Comparison of ENCODE assay signal across 11 cellular contexts in genomic region chr14:54570651-54571415, GRCh38. TPM values are rescaled to one million over a fixed set of nuclear protein-coding genes. Genes with fewer than 3 reads are reported as not detected.
DNase-seq lines count a peak whose midpoint lies in the region; ATAC-seq and TF ChIP-seq lines count a peak whose summit lies in the region.
"Had no signal": no experiment of that assay in that cellular context is flagged by ENCODE, and none has a peak within 500 bp of the region (broad histone marks: within the 10 kb centered on the region; RNA-seq: fewer than 3 reads in every experiment).

No MANE protein-coding gene starts in this region.

- H2BK5ac ChIP-seq in mesendoderm (ENCODE audit: low read length): no peak overlapping the region

- DNase-seq in HFF-Myc (ENCODE audit: extremely low read depth, low read depth): no peak
- DNase-seq in astrocyte of the cerebellum (ENCODE audit: low read depth): peak; percentile 40
- peak; percentile 38 for DNase-seq in glomerular visceral epithelial cell (ENCODE audit: extremely low spot score)
- no peak for DNase-seq in transverse colon
- DNase-seq in Peyer's patch: no peak
- DNase-seq in mesendoderm: no peak
- DNase-seq: activated CD4-positive, alpha-beta T cell treated with anti-CD3 and anti-CD28 coated beads for 1 hour; activated naive CD4-positive, alpha-beta T cell treated with anti-CD3 and anti-CD28 coated beads, Interleukin-2, amount 10 ng/mL, durations not matched to agents 7 days and 5 days; midbrain; NCI-H2029 treated with DMSO at 0.1 percent for 48 hours had no signal

- no peak overlapping the region for H2BK15ac ChIP-seq in mesendoderm (replicated peaks; ENCODE audit: low read depth)

- H4K5ac ChIP-seq in mesendoderm (ENCODE audit: low read length): no peak overlapping the region

- no peak overlapping the region for H3K4me2 ChIP-seq in mesendoderm (ENCODE audit: low read length)

- TF ChIP-seq CTCF in HFF-Myc (IDR thresholded peaks at IDR 0.05; ENCODE audit: low read depth, low read length, missing control alignments): no peak
- no peak for TF ChIP-seq CTCF in astrocyte of the cerebellum (IDR thresholded peaks at IDR 0.05; ENCODE audit: low read depth, low read length, missing control alignments)
- TF ChIP-seq CTCF in transverse colon (IDR thresholded peaks at IDR 0.05): no peak
- no peak for TF ChIP-seq CTCF in Peyer's patch (IDR thresholded peaks at IDR 0.05)

- no peak overlapping the region for H4K8ac ChIP-seq in mesendoderm (ENCODE audit: low read depth, low read length)

- no peak overlapping the region for H3K23ac ChIP-seq in mesendoderm (ENCODE audit: low read length)

- no peak overlapping the region for H2BK120ac ChIP-seq in mesendoderm (ENCODE audit: low read depth, low read length)

- peaks cover 21% of the 10 kb centered on the region for H3K79me2 ChIP-seq in mesendoderm (ENCODE audit: control insufficient read depth, insufficient read depth, low read length)

- no peak for TF ChIP-seq EP300 in transverse colon (IDR thresholded peaks at IDR 0.05; ENCODE audit: low read depth)

- H3K4ac ChIP-seq in mesendoderm (ENCODE audit: low read depth, low read length): no peak overlapping the region

- H3K9me3 ChIP-seq in transverse colon: no peaks in the 10 kb centered on the region
- no peaks in the 10 kb centered on the region for H3K9me3 ChIP-seq in Peyer's patch

- TF ChIP-seq POLR2A in transverse colon (IDR thresholded peaks at IDR 0.05): no peak
- TF ChIP-seq POLR2A in Peyer's patch (IDR thresholded peaks at IDR 0.05): no peak

- H3K36me3 ChIP-seq in transverse colon (peaks cover 0 to 13% (median 0%) of the 10 kb centered on the region in 4 donors), Peyer's patch (no peaks in the 10 kb centered on the region), mesendoderm (ENCODE audit: control insufficient read depth, insufficient read depth, low read length) (no peaks in the 10 kb centered on the region)

- WGBS in transverse colon (ENCODE audit: low coverage in 1 of 2), 2 donors: 67 to 69% methylated on average over 5 of the region's 5 CpGs
- WGBS in mesendoderm (ENCODE audit: extremely low coverage, insufficient coverage, low lambda C conversion rate): no CpG with 5 or more reads among the region's 5 CpGs

- H3K56ac ChIP-seq in mesendoderm (ENCODE audit: low read length): no peak overlapping the region

- no peak overlapping the region for H3K9ac ChIP-seq in mesendoderm (ENCODE audit: low read length)

- H3K79me1 ChIP-seq in mesendoderm (ENCODE audit: low read length): peaks cover 1% of the 10 kb centered on the region

- in situ Hi-C loops in astrocyte of the cerebellum (cut with HindIII; ENCODE audit: low sequenced_read_pairs): no loop called here
- in situ Hi-C loops in transverse colon (cut with MboI; ENCODE audit: low pct_ligation_motif_present in 1 of 4, low pct_unique_long_range_greater_than_20kb in 1 of 4, low sequenced_read_pairs in 3 of 4): loop anchor here in 3 of 4 donors (10.0 kb wide), 2 partner anchors 114 to 204 kb away; no protein-coding TSS in a partner anchor

- H3K18ac ChIP-seq in mesendoderm (ENCODE audit: low read length): no peak overlapping the region

- no peak for ATAC-seq in GM19397 (IDR thresholded peaks at IDR 0.05; ENCODE audit: unreplicated experiment)

- no peaks in the 10 kb centered on the region for H3K27me3 ChIP-seq in transverse colon
- H3K27me3 ChIP-seq in Peyer's patch: no peaks in the 10 kb centered on the region
- no peaks in the 10 kb centered on the region for H3K27me3 ChIP-seq in mesendoderm (ENCODE audit: insufficient read depth, low read length, poor library complexity)

- H3K4me1 ChIP-seq in transverse colon: peaks cover 0 to 27% (median 17%) of the 10 kb centered on the region in 4 donors
- H3K4me1 ChIP-seq in Peyer's patch: peaks cover 0 to 14% (median 3%) of the 10 kb centered on the region in 4 donors
- peaks cover 4% of the 10 kb centered on the region for H3K4me1 ChIP-seq in mesendoderm (ENCODE audit: control insufficient read depth, low read depth, low read length)

- H3K27ac ChIP-seq in transverse colon: peak overlapping the region; percentile 97 to 99 (median 98)
- H3K27ac ChIP-seq in Peyer's patch: peak overlapping the region in 2 of 4 donors; percentile 0 to 14
- H3K27ac ChIP-seq in mesendoderm (ENCODE audit: low read depth, low read length): no peak overlapping the region

- H2AK5ac ChIP-seq in mesendoderm (ENCODE audit: low read length): no peak overlapping the region

- intact Hi-C loops in transverse colon (cut with DNase I; ENCODE audit: low total_unique reads): no loop called here

- H3K4me3 ChIP-seq in HFF-Myc (replicated peaks; ENCODE audit: low read depth, low read length) (peak overlapping the region; percentile 75), astrocyte of the cerebellum (ENCODE audit: low read depth, low read length) (peak overlapping the region; percentile 12), transverse colon (no peak overlapping the region), Peyer's patch (no peak overlapping the region), mesendoderm (ENCODE audit: low read length) (no peak overlapping the region)

RNA-seq across cellular contexts. Expression of gene SAMD4A, which starts 3.9 kb away (rescaled TPM):
- 10 to 100 TPM; 15.3 to 40.2 (median 22.3) TPM for total RNA-seq in transverse colon
- total RNA-seq in Peyer's patch: 10 to 100 TPM; 17.0 to 39.6 (median 21.3) TPM
- polyA plus RNA-seq in mesendoderm (2013, experiment 1 of 2): 20.2 TPM
- polyA plus RNA-seq in mesendoderm (2013, experiment 2 of 2): 20.1 TPM

Comparison
In these comparisons a context has a peak if more than half of its experiments do, and no peak if none do; other contexts are left out.
1. DNase-seq: peak in astrocyte of the cerebellum (single experiment) and glomerular visceral epithelial cell (single experiment); none in HFF-Myc (single experiment), transverse colon (single experiment), Peyer's patch (0 of 3) and mesendoderm (single experiment).
2. H3K4me3 ChIP-seq: peak in HFF-Myc (single experiment) and astrocyte of the cerebellum (single experiment); none in transverse colon (0 of 4), Peyer's patch (0 of 4) and mesendoderm (single experiment).